ENCODE assay signal across 28 cellular contexts in genomic region chr19:5372572-5373200, GRCh38.
"Had no signal": no experiment of that assay in that cellular context is flagged by ENCODE, and none has a peak within 500 bp of the region (broad histone marks: within the 10 kb centered on the region; RNA-seq: fewer than 3 reads in every experiment).

No MANE protein-coding gene starts in this region.

- ATAC-seq: heart right ventricle; left cardiac atrium; left lung; naive thymus-derived CD4-positive, alpha-beta T cell; psoas muscle; right cardiac atrium; stimulated activated naive B cell treated with anti-CD40 and anti-IgM and Interleukin-4, amounts not matched to agents 10 μg/mL and 1 μg/mL and 100 μg/mL, for 72 hours; upper lobe of right lung had no signal

- H3K9me3 ChIP-seq: esophagus squamous epithelium, heart right ventricle, left lung, ovary, psoas muscle, thoracic aorta, tibial nerve, upper lobe of right lung, vagina had no signal

- H3K4me2 ChIP-seq: neural progenitor cell had no signal

- DNase-seq: dermis blood vessel endothelial cell; effector memory CD4-positive, alpha-beta T cell; erythroblast; esophagus squamous epithelium; foreskin melanocyte; glutamatergic neuron; heart right ventricle; hippocampal formation; left cardiac atrium; left lung; mesendoderm; midbrain; naive thymus-derived CD4-positive, alpha-beta T cell; nucleus accumbens; ovary; psoas muscle; right cardiac atrium; stimulated activated CD4-positive, alpha-beta T cell treated with anti-CD3 and anti-CD28 coated beads, Interleukin-15, amount 100 ng/mL, for 24 hours; stimulated activated CD4-positive, alpha-beta T cell treated with anti-CD3 and anti-CD28 coated beads, Interleukin-2, amount 100 ng/mL, for 48 hours; stimulated activated naive B cell treated with anti-CD40 and anti-IgM and Interleukin-4, amounts not matched to agents 10 μg/mL and 1 μg/mL and 100 μg/mL, for 72 hours; upper lobe of right lung had no signal

- H3K4me1 ChIP-seq: esophagus squamous epithelium, heart right ventricle, left lung, neural progenitor cell, psoas muscle, tibial nerve, upper lobe of right lung, vagina had no signal

- H3K27ac ChIP-seq: coronary artery, esophagus squamous epithelium, heart right ventricle, left lung, neural progenitor cell, ovary, psoas muscle, skin epidermis, thoracic aorta, tibial nerve, upper lobe of right lung, vagina had no signal

- H3K9ac ChIP-seq: neural progenitor cell had no signal

- H2AFZ ChIP-seq: neural progenitor cell had no signal

- H3K4me3 ChIP-seq: coronary artery, esophagus squamous epithelium, heart right ventricle, left lung, neural progenitor cell, ovary, psoas muscle, skin epidermis, thoracic aorta, tibial nerve, upper lobe of right lung, vagina had no signal

- FAIRE-seq: islet of Langerhans had no signal

- H3K27me3 ChIP-seq: ovary, upper lobe of right lung, vagina had no signal

- H3K36me3 ChIP-seq: esophagus squamous epithelium, heart right ventricle, left lung, neural progenitor cell, ovary, thoracic aorta, tibial nerve, upper lobe of right lung, vagina had no signal
